In genomic region chr15:44784918-44785274, GRCh38 we compare ENCODE assay signal across 7 cellular contexts. TPM values are rescaled to one million over a fixed set of nuclear protein-coding genes. Genes with fewer than 3 reads are reported as not detected.
A peak's percentile ranks its signal among the peaks of the same experiment; 100 is the strongest.
DNase-seq lines count a peak whose midpoint lies in the region; ATAC-seq and TF ChIP-seq lines count a peak whose summit lies in the region.
"Not testable (repeated sequence)": the region's sequence is repeated elsewhere in the genome, so short reads cannot be mapped to it uniquely, and the experiment has no call there.

No MANE protein-coding gene starts in this region.

- not testable (repeated sequence) for BruUV-seq in Calu3 (replicated peaks; lab: Mats Ljungman, UMichigan)

- not testable (repeated sequence) for H3K9me2 ChIP-seq in OCI-LY1 (ENCODE audit: low read depth, low read length)

- H3K36me3 ChIP-seq in OCI-LY1 (ENCODE audit: insufficient read depth, low read length); body of pancreas (replicated peaks in 1 of 2; ENCODE audit: insufficient read depth in 1 of 2, low read depth in 2 of 2); naive thymus-derived CD4-positive, alpha-beta T cell (ENCODE audit: control insufficient read depth in 2 of 3, insufficient read depth in 3 of 3, low read length in 3 of 3): not testable (repeated sequence)

- H3F3A ChIP-seq in OCI-LY1 (ENCODE audit: insufficient read depth, low read length) = not testable (repeated sequence)

- not testable (repeated sequence) for H3K4me1 Mint-ChIP-seq in Calu3 (ENCODE audit: low read depth, unreplicated experiment)
- H3K4me1 Mint-ChIP-seq in activated CD8-positive, alpha-beta T cell treated with anti-CD3 and anti-CD28 coated beads for 36 hours (ENCODE audit: low read depth) = peaks cover 41% of the 10 kb centered on the region
- peaks cover 7 to 22% (median 9%) of the 10 kb centered on the region in 7 donors for H3K4me1 Mint-ChIP-seq in naive thymus-derived CD4-positive, alpha-beta T cell

- H3K27ac Mint-ChIP-seq in Calu3 (ENCODE audit: unreplicated experiment) = not testable (repeated sequence)
- peak overlapping the region; percentile 89 for H3K27ac Mint-ChIP-seq in activated CD8-positive, alpha-beta T cell treated with anti-CD3 and anti-CD28 coated beads for 36 hours
- H3K27ac Mint-ChIP-seq in naive thymus-derived CD4-positive, alpha-beta T cell = peak overlapping the region; percentile 91 to 99 (median 96)

- not testable (repeated sequence) for TF ChIP-seq POLR2A in body of pancreas (IDR thresholded peaks at IDR 0.05)

- peaks cover 32% of the 10 kb centered on the region for H3K27me3 Mint-ChIP-seq in Calu3 (ENCODE audit: unreplicated experiment)
- H3K27me3 Mint-ChIP-seq in activated CD8-positive, alpha-beta T cell treated with anti-CD3 and anti-CD28 coated beads for 36 hours; naive thymus-derived CD4-positive, alpha-beta T cell: not testable (repeated sequence)

- not testable (repeated sequence) for H3K9ac ChIP-seq in OCI-LY1 (ENCODE audit: low read length)

- intact Hi-C loops in Calu3 (cut with micrococcal nuclease; ENCODE audit: unreplicated experiment); activated CD8-positive, alpha-beta T cell treated with anti-CD3 and anti-CD28 coated beads for 36 hours (cut with micrococcal nuclease); body of pancreas (cut with DNase I); naive thymus-derived CD4-positive, alpha-beta T cell (cut with micrococcal nuclease): not testable (repeated sequence)

- peaks cover 12% of the 10 kb centered on the region for H3K36me3 Mint-ChIP-seq in Calu3 (ENCODE audit: insufficient read depth, unreplicated experiment)
- H3K36me3 Mint-ChIP-seq in activated CD8-positive, alpha-beta T cell treated with anti-CD3 and anti-CD28 coated beads for 36 hours (ENCODE audit: low read depth); naive thymus-derived CD4-positive, alpha-beta T cell: not testable (repeated sequence)

- not testable (repeated sequence) for H3K27me3 ChIP-seq in OCI-LY1 (ENCODE audit: insufficient read depth, low read length); body of pancreas; naive thymus-derived CD4-positive, alpha-beta T cell (ENCODE audit: control insufficient read depth in 2 of 2, insufficient read depth in 2 of 2, low read length in 2 of 2)

- H3K4me2 ChIP-seq in OCI-LY1 (ENCODE audit: low read length) = 0 out of 2 replicates have a peak overlapping the region, but pooled peaks have one; percentile 79

- H4K20me1 ChIP-seq in OCI-LY1 (ENCODE audit: insufficient read depth, low read length) = not testable (repeated sequence)

- not testable (repeated sequence) for TF ChIP-seq CTCF in Calu3 (IDR thresholded peaks at IDR 0.05; ENCODE audit: unreplicated experiment); OCI-LY1 (IDR thresholded peaks at IDR 0.05; ENCODE audit: low read length); fibroblast of pulmonary artery (IDR thresholded peaks at IDR 0.05; ENCODE audit: low read length, missing control alignments)
- TF ChIP-seq CTCF in activated CD8-positive, alpha-beta T cell treated with anti-CD3 and anti-CD28 coated beads for 36 hours (IDR thresholded peaks at IDR 0.05) = peak; percentile 60
- peak in 1 of 7 experiments; percentile 29 for TF ChIP-seq CTCF in body of pancreas (IDR thresholded peaks at IDR 0.05)

- POLR2A ChIA-PET in activated CD8-positive, alpha-beta T cell treated with anti-CD3 and anti-CD28 coated beads for 36 hours (lab: Charles Lee) = interaction anchor here (1.5 to 2.0 kb wide), 2 partner anchors 71 to 121 kb away, joined by 4 to 7 read pairs; partner anchors contain the start of gene SPG11
- POLR2A ChIA-PET in naive thymus-derived CD4-positive, alpha-beta T cell (lab: Charles Lee) = not testable (repeated sequence)

- H3K9me3 Mint-ChIP-seq in Calu3 (ENCODE audit: low read depth, unreplicated experiment); activated CD8-positive, alpha-beta T cell treated with anti-CD3 and anti-CD28 coated beads for 36 hours; naive thymus-derived CD4-positive, alpha-beta T cell: not testable (repeated sequence)

- 39 to 47% methylated on average over 5 of the region's 5 CpGs for whole genome bisulfite sequencing in body of pancreas, 2 donors

- H2AFZ ChIP-seq in OCI-LY1 (ENCODE audit: low read length) = not testable (repeated sequence)

- H3K79me2 ChIP-seq in OCI-LY1 (ENCODE audit: insufficient read depth, low read length) = not testable (repeated sequence)

- not testable (repeated sequence) for DNase-seq in Calu3; activated CD8-positive, alpha-beta T cell treated with anti-CD3 and anti-CD28 coated beads for 36 hours; fibroblast of pulmonary artery (ENCODE audit: low read depth); naive thymus-derived CD4-positive, alpha-beta T cell
- peak in 1 of 4 donors; percentile 12 for DNase-seq in body of pancreas

- not testable (repeated sequence) for H3K27ac ChIP-seq in OCI-LY1 (ENCODE audit: low read depth, low read length, poor library complexity, severe bottlenecking)
- H3K27ac ChIP-seq in body of pancreas (peak overlapping the region in 3 of 4 donors; percentile 79 to 99 (median 97)), skin epidermis (peak overlapping the region in 17 of 21 experiments; percentile 70 to 96 (median 88))
- H3K27ac ChIP-seq in naive thymus-derived CD4-positive, alpha-beta T cell (ENCODE audit: low read depth, low read length) = peak overlapping the region; percentile 86

- CTCF ChIA-PET in Calu3 (lab: Charles Lee); activated CD8-positive, alpha-beta T cell treated with anti-CD3 and anti-CD28 coated beads for 36 hours (lab: Charles Lee); naive thymus-derived CD4-positive, alpha-beta T cell (lab: Charles Lee): not testable (repeated sequence)

- not testable (repeated sequence) for ATAC-seq in activated CD8-positive, alpha-beta T cell treated with anti-CD3 and anti-CD28 coated beads for 36 hours; body of pancreas; naive thymus-derived CD4-positive, alpha-beta T cell

- peak overlapping the region; percentile 94 for H3K4me3 Mint-ChIP-seq in Calu3 (ENCODE audit: low read depth, unreplicated experiment)
- H3K4me3 Mint-ChIP-seq in activated CD8-positive, alpha-beta T cell treated with anti-CD3 and anti-CD28 coated beads for 36 hours = peak overlapping the region; percentile 74
- peak overlapping the region; percentile 88 to 97 (median 92) for H3K4me3 Mint-ChIP-seq in naive thymus-derived CD4-positive, alpha-beta T cell

- not testable (repeated sequence) for H3K4me1 ChIP-seq in OCI-LY1 (ENCODE audit: insufficient read depth, low read length, severe bottlenecking); body of pancreas; naive thymus-derived CD4-positive, alpha-beta T cell (ENCODE audit: control insufficient read depth in 2 of 2, insufficient read depth in 2 of 2, low read length in 2 of 2)

- H3K9me3 ChIP-seq in OCI-LY1 (ENCODE audit: low read length); body of pancreas; naive thymus-derived CD4-positive, alpha-beta T cell (ENCODE audit: control insufficient read depth in 2 of 3, low read length in 3 of 3): not testable (repeated sequence)

- H3K4me3 ChIP-seq in OCI-LY1 (ENCODE audit: low read depth, low read length, poor library complexity, severe bottlenecking) = peak overlapping the region; percentile 84
- peak overlapping the region in 1 of 2 donors; percentile 82 for H3K4me3 ChIP-seq in body of pancreas
- peak overlapping the region; percentile 73 for H3K4me3 ChIP-seq in fibroblast of pulmonary artery (replicated peaks; ENCODE audit: low read depth, low read length)
- peak overlapping the region; percentile 95 for H3K4me3 ChIP-seq in naive thymus-derived CD4-positive, alpha-beta T cell (ENCODE audit: low read length)
- H3K4me3 ChIP-seq in skin epidermis = peak overlapping the region; percentile 54 to 84 (median 66)

RNA-seq across cellular contexts. Expression of gene TRIM69, which starts 48.6 kb away (rescaled TPM):
- total RNA-seq in Calu3 (2022) (9.7 and 20.2 TPM in 2 replicates), body of pancreas (1 to 10 TPM; 2.6 to 2.9 TPM)
- 10 to 100 TPM; 59.8 to 63.5 TPM for total RNA-seq in activated CD8-positive, alpha-beta T cell treated with anti-CD3 and anti-CD28 coated beads for 36 hours
- 10 to 100 TPM; 12.4 to 65.0 (median 28.0) TPM for total RNA-seq in naive thymus-derived CD4-positive, alpha-beta T cell
- 10 to 100 TPM; 17.4 to 17.8 TPM for polyA plus RNA-seq in naive thymus-derived CD4-positive, alpha-beta T cell
